1 cellular context compared by ENCODE assay signal in genomic region chr17:29837531-29837930, GRCh38.
TF ChIP-seq lines count a peak whose summit lies in the region.

No MANE protein-coding gene starts in this region.

TF ChIP-seq in H1, 55 proteins besides CTCF, POLR2A, EP300 and RAD21 (continued from another document):
- TF ChIP-seq PHF8 (conservative IDR thresholded peaks at IDR 0.05; ENCODE audit: low read depth, low read length) (no peak), MAFK (IDR thresholded peaks at IDR 0.05; ENCODE audit: low read depth, low read length) (no peak), KDM1A (IDR thresholded peaks at IDR 0.05; ENCODE audit: borderline replicate concordance, low read length) (no peak)
